Comparison of ENCODE assay signal across 1 cellular context in genomic region chr5:139670369-139671095, GRCh38.
TF ChIP-seq lines count a peak whose summit lies in the region.

No MANE protein-coding gene starts in this region.

TF ChIP-seq in H1, 55 proteins besides CTCF, POLR2A, EP300 and RAD21:
- no peak for TF ChIP-seq GTF2F1 (IDR thresholded peaks at IDR 0.05; ENCODE audit: borderline replicate concordance, low read depth, low read length)
- TF ChIP-seq BRCA1 (IDR thresholded peaks at IDR 0.05; ENCODE audit: low read depth, low read length): no peak
- no peak for TF ChIP-seq BCL11A (IDR thresholded peaks at IDR 0.05; ENCODE audit: low read depth in 2 of 2, low read length in 2 of 2)
TF ChIP-seq in H1: peak in this region for 0.
